Comparison of ENCODE assay signal across 7 cellular contexts in genomic region chr19:18418725-18419194, GRCh38.
DNase-seq lines count a peak whose midpoint lies in the region; ATAC-seq, FAIRE-seq and TF ChIP-seq lines count a peak whose summit lies in the region.

No MANE protein-coding gene starts in this region.

- peak overlapping the region; percentile 75 to 87 for H3K4me3 Mint-ChIP-seq in stimulated activated naive CD8-positive, alpha-beta T cell treated with anti-CD3 and anti-CD28 coated beads, Interleukin-15, amount 100 ng/mL, for 72 hours

- peaks cover 90% of the 10 kb centered on the region for H3K4me1 Mint-ChIP-seq in stimulated activated naive CD8-positive, alpha-beta T cell treated with anti-CD3 and anti-CD28 coated beads, Interleukin-15, amount 100 ng/mL, for 72 hours

- H3K27ac ChIP-seq in brain microvascular endothelial cell (peak overlapping the region; percentile 98), layer of hippocampus (ENCODE audit: low read depth, low read length) (peak overlapping the region; percentile 92)

- TF ChIP-seq CTCF in brain microvascular endothelial cell (IDR thresholded peaks at IDR 0.05; ENCODE audit: low read depth, low read length, missing control alignments) (no peak), D721Med (IDR thresholded peaks at IDR 0.05; ENCODE audit: insufficient read depth, missing control alignments) (no peak)

- H3K36me3 ChIP-seq in brain microvascular endothelial cell (replicated peaks), result peaks cover 2% of the 10 kb centered on the region

- FAIRE-seq in D721Med (lab: Jason Lieb, UNC), result no peak

- peak; percentile 15 for ATAC-seq in GM21381 (IDR thresholded peaks at IDR 0.05; ENCODE audit: unreplicated experiment)
- ATAC-seq in stimulated activated naive CD8-positive, alpha-beta T cell treated with anti-CD3 and anti-CD28 coated beads, Interleukin-15, amount 100 ng/mL, for 72 hours, result peak; percentile 32

- peak overlapping the region; percentile 52 to 74 for H3K27ac Mint-ChIP-seq in stimulated activated naive CD8-positive, alpha-beta T cell treated with anti-CD3 and anti-CD28 coated beads, Interleukin-15, amount 100 ng/mL, for 72 hours

- DNase-seq in LoVo (ENCODE audit: low spot score) (peak; percentile 3), brain microvascular endothelial cell (no peak), D721Med (ENCODE audit: insufficient read length, low spot score) (no peak), HPDE6-E6E7 (ENCODE audit: extremely low spot score) (no peak)
- DNase-seq in stimulated activated naive CD8-positive, alpha-beta T cell treated with anti-CD3 and anti-CD28 coated beads, Interleukin-15, amount 100 ng/mL, for 72 hours, result no peak

- in situ Hi-C loops in brain microvascular endothelial cell (cut with HindIII; ENCODE audit: low pct_ligation_motif_present, low sequenced_read_pairs), result no loop called here

- H3K27me3 Mint-ChIP-seq in stimulated activated naive CD8-positive, alpha-beta T cell treated with anti-CD3 and anti-CD28 coated beads, Interleukin-15, amount 100 ng/mL, for 72 hours, result peaks cover 43% of the 10 kb centered on the region

- H3K27me3 ChIP-seq in brain microvascular endothelial cell (replicated peaks) (no peaks in the 10 kb centered on the region), layer of hippocampus (ENCODE audit: control insufficient read depth, insufficient read depth, low read length) (peaks cover 4% of the 10 kb centered on the region)

- H3K9me3 Mint-ChIP-seq in stimulated activated naive CD8-positive, alpha-beta T cell treated with anti-CD3 and anti-CD28 coated beads, Interleukin-15, amount 100 ng/mL, for 72 hours, result no peaks in the 10 kb centered on the region

- H3K4me3 ChIP-seq in brain microvascular endothelial cell (ENCODE audit: low read depth, low read length), result peak overlapping the region; percentile 33
